ENCODE assay signal across 13 cellular contexts in genomic region chr6:154243793-154244768, GRCh38.
DNase-seq lines count a peak whose midpoint lies in the region; ATAC-seq and TF ChIP-seq lines count a peak whose summit lies in the region.
"Had no signal": no experiment of that assay in that cellular context is flagged by ENCODE, and none has a peak within 500 bp of the region (broad histone marks: within the 10 kb centered on the region; RNA-seq: fewer than 3 reads in every experiment).

No MANE protein-coding gene starts in this region.

- H3K4me3 ChIP-seq in GM23338 (no peak overlapping the region), BE2C (ENCODE audit: low read depth, low read length) (no peak overlapping the region)

- H4K20me1 ChIP-seq in GM23338 (replicated peaks; ENCODE audit: insufficient read depth) = no peaks in the 10 kb centered on the region

- H3K27me3 Mint-ChIP-seq in GM23338 (ENCODE audit: insufficient read depth, low read depth, poor library complexity) (no peaks in the 10 kb centered on the region), osteocyte (ENCODE audit: unreplicated experiment) (peaks cover 5% of the 10 kb centered on the region)
- H3K27me3 Mint-ChIP-seq in activated naive CD8-positive, alpha-beta T cell treated with anti-CD3 and anti-CD28 coated beads, Interleukin-2, amount 50 U/mL, for 24 hours = no peaks in the 10 kb centered on the region
- H3K27me3 Mint-ChIP-seq in naive thymus-derived CD8-positive, alpha-beta T cell = no peaks in the 10 kb centered on the region

- 0 out of 2 replicates have a peak overlapping the region, but pooled peaks have one; percentile 34 for H3K4me2 ChIP-seq in GM23338

- H3K9me3 Mint-ChIP-seq in GM23338 (no peaks in the 10 kb centered on the region), osteocyte (ENCODE audit: unreplicated experiment) (no peaks in the 10 kb centered on the region)
- peaks cover 9% of the 10 kb centered on the region for H3K9me3 Mint-ChIP-seq in activated naive CD8-positive, alpha-beta T cell treated with anti-CD3 and anti-CD28 coated beads, Interleukin-2, amount 50 U/mL, for 24 hours
- peaks cover 0 to 12% (median 0%) of the 10 kb centered on the region in 9 donors for H3K9me3 Mint-ChIP-seq in naive thymus-derived CD8-positive, alpha-beta T cell

- no peaks in the 10 kb centered on the region for H3K9me3 ChIP-seq in BE2C

- DNase-seq in NCI-H146 (lab: John Stamatoyannopoulos, UW) (peak; percentile 13), NCI-H146 treated with DMSO at 0.1 percent for 48 hours (lab: John Stamatoyannopoulos, UW; ENCODE audit: unreplicated experiment) (no peak), GM23338 (ENCODE audit: low spot score) (no peak), osteocyte (ENCODE audit: extremely low spot score, unreplicated experiment) (no peak), BE2C (no peak)
- DNase-seq in activated naive CD8-positive, alpha-beta T cell treated with anti-CD3 and anti-CD28 coated beads, Interleukin-2, amount 50 U/mL, for 24 hours = no peak
- no peak for DNase-seq in naive thymus-derived CD8-positive, alpha-beta T cell
- DNase-seq: DMS153, kidney, NCI-H510A treated with DMSO at 0.1 percent for 48 hours, occipital lobe had no signal

- ATAC-seq in GM23338 (no peak), GM18909 (IDR thresholded peaks at IDR 0.05; ENCODE audit: poor library complexity, unreplicated experiment) (no peak)
- ATAC-seq in activated naive CD8-positive, alpha-beta T cell treated with anti-CD3 and anti-CD28 coated beads, Interleukin-2, amount 50 U/mL, for 24 hours = no peak
- peak in 1 of 2 donors; percentile 1 for ATAC-seq in naive thymus-derived CD8-positive, alpha-beta T cell
- ATAC-seq: stimulated activated memory B cell treated with anti-CD40 and anti-IgM and Interleukin-4, amounts not matched to agents 10 μg/mL and 1 μg/mL and 100 μg/mL, for 72 hours had no signal

- H3K27ac Mint-ChIP-seq in GM23338 = no peak overlapping the region
- H3K27ac Mint-ChIP-seq in activated naive CD8-positive, alpha-beta T cell treated with anti-CD3 and anti-CD28 coated beads, Interleukin-2, amount 50 U/mL, for 24 hours = peak overlapping the region; percentile 92
- peak overlapping the region; percentile 92 to 99 (median 96) for H3K27ac Mint-ChIP-seq in naive thymus-derived CD8-positive, alpha-beta T cell
- H3K27ac Mint-ChIP-seq in osteocyte (ENCODE audit: unreplicated experiment) = no peak overlapping the region
- H3K27ac Mint-ChIP-seq: stimulated activated memory B cell treated with anti-CD40 and anti-IgM and Interleukin-4, amounts not matched to agents 10 μg/mL and 1 μg/mL and 100 μg/mL, for 72 hours had no signal

- no peaks in the 10 kb centered on the region for H3K27me3 ChIP-seq in GM23338 (ENCODE audit: insufficient read depth)
- no peaks in the 10 kb centered on the region for H3K27me3 ChIP-seq in BE2C

- H3K4me1 ChIP-seq in GM23338 (ENCODE audit: insufficient read depth) (peaks cover 36% of the 10 kb centered on the region), BE2C (no peaks in the 10 kb centered on the region)

- H3K36me3 ChIP-seq in GM23338 (ENCODE audit: insufficient read depth) = no peaks in the 10 kb centered on the region
- H3K36me3 ChIP-seq in BE2C = no peaks in the 10 kb centered on the region

- TF ChIP-seq CTCF in GM23338 (conservative IDR thresholded peaks at IDR 0.05; ENCODE audit: low read depth in 2 of 2) (no peak), osteocyte (IDR thresholded peaks at IDR 0.05) (no peak), BE2C (IDR thresholded peaks at IDR 0.05; ENCODE audit: low read depth, low read length) (no peak)

- H3K4me3 Mint-ChIP-seq in GM23338 = no peak overlapping the region
- H3K4me3 Mint-ChIP-seq in activated naive CD8-positive, alpha-beta T cell treated with anti-CD3 and anti-CD28 coated beads, Interleukin-2, amount 50 U/mL, for 24 hours = peak overlapping the region; percentile 90
- H3K4me3 Mint-ChIP-seq in naive thymus-derived CD8-positive, alpha-beta T cell = peak overlapping the region; percentile 91 to 99 (median 96)
- H3K4me3 Mint-ChIP-seq in osteocyte (ENCODE audit: unreplicated experiment) = no peak overlapping the region
- H3K4me3 Mint-ChIP-seq: stimulated activated memory B cell treated with anti-CD40 and anti-IgM and Interleukin-4, amounts not matched to agents 10 μg/mL and 1 μg/mL and 100 μg/mL, for 72 hours had no signal

- no peak overlapping the region for H2AFZ ChIP-seq in GM23338

- H3K36me3 Mint-ChIP-seq in GM23338 (ENCODE audit: low read depth) (no peaks in the 10 kb centered on the region), osteocyte (ENCODE audit: unreplicated experiment) (no peaks in the 10 kb centered on the region)
- H3K36me3 Mint-ChIP-seq in activated naive CD8-positive, alpha-beta T cell treated with anti-CD3 and anti-CD28 coated beads, Interleukin-2, amount 50 U/mL, for 24 hours (ENCODE audit: low read depth) = peaks cover 15% of the 10 kb centered on the region
- peaks cover 28 to 50% (median 30%) of the 10 kb centered on the region in 3 donors for H3K36me3 Mint-ChIP-seq in naive thymus-derived CD8-positive, alpha-beta T cell

- no peaks in the 10 kb centered on the region for H3F3A ChIP-seq in GM23338 (replicated peaks; ENCODE audit: low read depth)

- peaks cover 58% of the 10 kb centered on the region for H3K4me1 Mint-ChIP-seq in GM23338
- H3K4me1 Mint-ChIP-seq in activated naive CD8-positive, alpha-beta T cell treated with anti-CD3 and anti-CD28 coated beads, Interleukin-2, amount 50 U/mL, for 24 hours = peaks cover 88% of the 10 kb centered on the region
- peaks cover 38 to 84% (median 74%) of the 10 kb centered on the region in 4 donors for H3K4me1 Mint-ChIP-seq in naive thymus-derived CD8-positive, alpha-beta T cell
- H3K4me1 Mint-ChIP-seq in osteocyte (ENCODE audit: unreplicated experiment) = peaks cover 11% of the 10 kb centered on the region

- no peak overlapping the region for H3K27ac ChIP-seq in GM23338 (ENCODE audit: low read depth)

- POLR2A ChIA-PET in naive thymus-derived CD8-positive, alpha-beta T cell (lab: Charles Lee) = interaction anchor here (0.8 to 4.1 kb wide), 5 partner anchors 8 to 33 kb away, joined by 3 to 28 read pairs (median 5); no protein-coding TSS in a partner anchor

- no peaks in the 10 kb centered on the region for H3K9me2 ChIP-seq in GM23338 (ENCODE audit: insufficient read depth)

- H3K79me2 ChIP-seq in GM23338 (replicated peaks; ENCODE audit: insufficient read depth) = no peaks in the 10 kb centered on the region

TF ChIP-seq in GM23338, 12 proteins besides CTCF, POLR2A, EP300 and RAD21 (continues in another document):
- no peak for TF ChIP-seq POLR2AphosphoS5 (IDR thresholded peaks at IDR 0.05; ENCODE audit: low read depth)
- no peak for TF ChIP-seq ETS1 (IDR thresholded peaks at IDR 0.05)
- TF ChIP-seq ZNF114 (CRISPR knock-in tag; IDR thresholded peaks at IDR 0.05) = no peak
- no peak for TF ChIP-seq STAT1 (IDR thresholded peaks at IDR 0.05; ENCODE audit: unreplicated experiment)

Comparison
In these comparisons a context has a peak if more than half of its experiments do, and no peak if none do; other contexts are left out.
1. H3K27ac Mint-ChIP-seq: peak in activated naive CD8-positive, alpha-beta T cell treated with anti-CD3 and anti-CD28 coated beads, Interleukin-2, amount 50 U/mL, for 24 hours (single experiment) and naive thymus-derived CD8-positive, alpha-beta T cell (10 of 10); none in GM23338 (single experiment) and osteocyte (single experiment).
2. H3K4me3 Mint-ChIP-seq: peak in activated naive CD8-positive, alpha-beta T cell treated with anti-CD3 and anti-CD28 coated beads, Interleukin-2, amount 50 U/mL, for 24 hours (single experiment) and naive thymus-derived CD8-positive, alpha-beta T cell (10 of 10); none in GM23338 (single experiment) and osteocyte (single experiment).